Comparison of ENCODE assay signal across 38 cellular contexts in the genomic region with DNA sequence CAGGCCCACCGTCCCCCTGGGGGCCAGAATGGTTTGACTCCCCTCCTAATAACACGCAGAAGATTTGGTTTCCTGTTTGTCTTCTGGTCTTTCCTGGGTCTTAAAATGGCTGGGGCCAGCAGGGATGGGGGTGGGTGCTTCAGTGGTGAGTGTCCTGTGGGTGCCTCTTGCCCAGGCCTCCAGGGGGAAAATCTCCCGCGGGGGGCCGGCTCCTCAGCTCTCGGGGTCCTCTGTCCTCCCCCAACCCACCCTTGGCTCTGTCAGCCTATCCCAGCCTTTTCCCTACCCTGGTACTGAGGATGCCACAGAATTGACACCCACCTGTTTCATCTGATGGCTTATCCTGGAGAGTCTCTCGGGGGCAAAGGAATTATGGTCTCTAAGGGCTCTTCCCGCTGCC. TPM values are rescaled to one million over a fixed set of nuclear protein-coding genes. Genes with fewer than 3 reads are reported as not detected.
"Had no signal": no experiment of that assay in that cellular context is flagged by ENCODE, and none has a peak within 500 bp of the region (broad histone marks: within the 10 kb centered on the region; RNA-seq: fewer than 3 reads in every experiment).

No MANE protein-coding gene starts in this region.

- H3K27me3 Mint-ChIP-seq: activated CD4-positive, alpha-beta T cell treated with anti-CD3 and anti-CD28 coated beads for 36 hours; activated CD4-positive, alpha-beta T cell treated with anti-CD3 and anti-CD28 coated beads, Interleukin-2, amount 10 ng/mL, durations not matched to agents 7 days and 5 days; activated naive CD8-positive, alpha-beta T cell treated with anti-CD3 and anti-CD28 coated beads, Interleukin-2, amount 50 U/mL, for 24 hours had no signal

- H3K4me1 Mint-ChIP-seq: activated CD4-positive, alpha-beta memory T cell treated with anti-CD3 and anti-CD28 coated beads, Interleukin-2, amount 10 ng/mL, durations not matched to agents 7 days and 5 days; activated CD4-positive, alpha-beta T cell treated with anti-CD3 and anti-CD28 coated beads for 36 hours; activated CD4-positive, alpha-beta T cell treated with anti-CD3 and anti-CD28 coated beads, Interleukin-2, amount 10 ng/mL, durations not matched to agents 7 days and 5 days; activated CD8-positive, alpha-beta memory T cell treated with anti-CD3 and anti-CD28 coated beads, Interleukin-2, amount 10 ng/mL, durations not matched to agents 7 days and 5 days; activated naive CD4-positive, alpha-beta T cell treated with anti-CD3 and anti-CD28 coated beads, Interleukin-2, amount 10 ng/mL, durations not matched to agents 7 days and 5 days; activated naive CD4-positive, alpha-beta T cell treated with anti-CD3 and anti-CD28 coated beads, Interleukin-2, amount 50 U/mL, for 24 hours; activated naive CD8-positive, alpha-beta T cell treated with anti-CD3 and anti-CD28 coated beads, Interleukin-2, amount 10 ng/mL, durations not matched to agents 7 days and 5 days; activated naive CD8-positive, alpha-beta T cell treated with anti-CD3 and anti-CD28 coated beads, Interleukin-2, amount 50 U/mL, for 24 hours; brain; central memory CD8-positive, alpha-beta T cell had no signal

- H3K27ac Mint-ChIP-seq: activated CD4-positive, alpha-beta memory T cell treated with anti-CD3 and anti-CD28 coated beads, Interleukin-2, amount 10 ng/mL, durations not matched to agents 7 days and 5 days; activated CD4-positive, alpha-beta T cell treated with anti-CD3 and anti-CD28 coated beads for 36 hours; activated CD4-positive, alpha-beta T cell treated with anti-CD3 and anti-CD28 coated beads, Interleukin-2, amount 10 ng/mL, durations not matched to agents 7 days and 5 days; activated CD8-positive, alpha-beta memory T cell treated with anti-CD3 and anti-CD28 coated beads, Interleukin-2, amount 10 ng/mL, durations not matched to agents 7 days and 5 days; activated CD8-positive, alpha-beta T cell treated with anti-CD3 and anti-CD28 coated beads, Interleukin-2, amount 10 ng/mL, durations not matched to agents 7 days and 5 days; activated naive CD4-positive, alpha-beta T cell treated with anti-CD3 and anti-CD28 coated beads, Interleukin-2, amount 10 ng/mL, durations not matched to agents 7 days and 5 days; activated naive CD4-positive, alpha-beta T cell treated with anti-CD3 and anti-CD28 coated beads, Interleukin-2, amount 50 U/mL, for 24 hours; activated naive CD8-positive, alpha-beta T cell; activated naive CD8-positive, alpha-beta T cell treated with anti-CD3 and anti-CD28 coated beads, Interleukin-2, amount 10 ng/mL, durations not matched to agents 7 days and 5 days; activated naive CD8-positive, alpha-beta T cell treated with anti-CD3 and anti-CD28 coated beads, Interleukin-2, amount 50 U/mL, for 24 hours; activated T-cell treated with anti-CD3 and anti-CD28 coated beads, Interleukin-2, amount 50 U/mL, for 24 hours; activated T-helper 2 cell treated with anti-CD3 and anti-CD28 coated beads, Interferon-gamma antibody, Interleukin-2, Interleukin-4, amounts not matched to agents 10 μg/mL and 5 μg/mL and 100 μg/mL, durations not matched to agents 14 hours and 24 hours and 36 hours; brain; T-helper 2 cell treated with Interferon-gamma antibody and Interleukin-4, amounts not matched to agents 5 μg/mL and 100 μg/mL, for 36 hours; WTC11 had no signal

- H3K27me3 ChIP-seq: ascending aorta, cardiac muscle cell had no signal

- H3K27ac ChIP-seq: ascending aorta, cardiac muscle cell, WERI-Rb-1 had no signal

- H3K4me1 ChIP-seq: ascending aorta had no signal

- DNase-seq: activated CD4-positive, alpha-beta memory T cell treated with anti-CD3 and anti-CD28 coated beads, Interleukin-2, amount 10 ng/mL, durations not matched to agents 7 days and 5 days; activated CD4-positive, alpha-beta T cell treated with anti-CD3 and anti-CD28 coated beads for 1 hour; activated CD4-positive, alpha-beta T cell treated with anti-CD3 and anti-CD28 coated beads for 36 hours; activated CD4-positive, alpha-beta T cell treated with anti-CD3 and anti-CD28 coated beads for 48 hours; activated CD4-positive, alpha-beta T cell treated with anti-CD3 and anti-CD28 coated beads, Interleukin-2, amount 10 ng/mL, durations not matched to agents 7 days and 5 days; activated CD4-positive, alpha-beta T cell treated with anti-CD3 and anti-CD28 coated beads, Interleukin-2, amount 50 U/mL, for 48 hours; activated CD4-positive, CD25-positive, alpha-beta regulatory T cell; activated CD8-positive, alpha-beta memory T cell treated with anti-CD3 and anti-CD28 coated beads for 24 hours; activated CD8-positive, alpha-beta memory T cell treated with anti-CD3 and anti-CD28 coated beads, Interleukin-2, amount 10 ng/mL, durations not matched to agents 7 days and 5 days; activated CD8-positive, alpha-beta memory T cell treated with anti-CD3 and anti-CD28 coated beads, Interleukin-2, amount 50 U/mL, for 48 hours; activated CD8-positive, alpha-beta T cell treated with anti-CD3 and anti-CD28 coated beads, Interleukin-2, amount 10 ng/mL, durations not matched to agents 7 days and 5 days; activated effector memory CD4-positive, alpha-beta T cell treated with Interleukin-2 at 50 U/mL for 16 hours; activated gamma-delta T cell; activated naive CD4-positive, alpha-beta T cell treated with anti-CD3 and anti-CD28 coated beads, Interleukin-2, amount 10 ng/mL, durations not matched to agents 7 days and 5 days; activated naive CD4-positive, alpha-beta T cell treated with Interleukin-2 at 50 U/mL for 16 hours; activated naive CD8-positive, alpha-beta T cell treated with anti-CD3 and anti-CD28 coated beads, Interleukin-2, amount 10 ng/mL, durations not matched to agents 7 days and 5 days; activated naive CD8-positive, alpha-beta T cell treated with anti-CD3 and anti-CD28 coated beads, Interleukin-2, amount 50 U/mL, for 24 hours; activated T-cell treated with anti-CD3 and anti-CD28 coated beads, Interleukin-2, amount 50 U/mL, for 24 hours; activated T-cell treated with anti-CD3 and anti-CD28 coated beads, Interleukin-2, amount 50 U/mL, for 48 hours; amygdala; anterior cingulate cortex; caudate nucleus; cerebellar nuclear complex; T-helper 2 cell; T-helper 9 cell; WERI-Rb-1 had no signal

- H3K4me3 ChIP-seq: ascending aorta, cardiac muscle cell had no signal

- H3K4me3 Mint-ChIP-seq: activated CD4-positive, alpha-beta memory T cell treated with anti-CD3 and anti-CD28 coated beads, Interleukin-2, amount 10 ng/mL, durations not matched to agents 7 days and 5 days; activated CD4-positive, alpha-beta T cell treated with anti-CD3 and anti-CD28 coated beads for 36 hours; activated CD4-positive, alpha-beta T cell treated with anti-CD3 and anti-CD28 coated beads, Interleukin-2, amount 10 ng/mL, durations not matched to agents 7 days and 5 days; activated CD8-positive, alpha-beta memory T cell treated with anti-CD3 and anti-CD28 coated beads, Interleukin-2, amount 10 ng/mL, durations not matched to agents 7 days and 5 days; activated CD8-positive, alpha-beta T cell treated with anti-CD3 and anti-CD28 coated beads, Interleukin-2, amount 10 ng/mL, durations not matched to agents 7 days and 5 days; activated naive CD4-positive, alpha-beta T cell treated with anti-CD3 and anti-CD28 coated beads, Interleukin-2, amount 10 ng/mL, durations not matched to agents 7 days and 5 days; activated naive CD4-positive, alpha-beta T cell treated with anti-CD3 and anti-CD28 coated beads, Interleukin-2, amount 50 U/mL, for 24 hours; activated naive CD8-positive, alpha-beta T cell; activated naive CD8-positive, alpha-beta T cell treated with anti-CD3 and anti-CD28 coated beads, Interleukin-2, amount 10 ng/mL, durations not matched to agents 7 days and 5 days; activated naive CD8-positive, alpha-beta T cell treated with anti-CD3 and anti-CD28 coated beads, Interleukin-2, amount 50 U/mL, for 24 hours; activated T-cell treated with anti-CD3 and anti-CD28 coated beads, Interleukin-2, amount 50 U/mL, for 24 hours; brain; central memory CD8-positive, alpha-beta T cell; T-helper 2 cell treated with Interferon-gamma antibody and Interleukin-4, amounts not matched to agents 5 μg/mL and 100 μg/mL, for 36 hours; WTC11 had no signal

- H3K9me3 ChIP-seq: ascending aorta had no signal

- ATAC-seq: activated CD4-positive, alpha-beta T cell treated with anti-CD3 and anti-CD28 coated beads for 36 hours; activated CD4-positive, CD25-positive, alpha-beta regulatory T cell treated with anti-CD3 and anti-CD28 coated beads, Interleukin-2, amount 50 U/mL, for 24 hours; activated CD8-positive, alpha-beta memory T cell treated with anti-CD3 and anti-CD28 coated beads, Interleukin-2, amount 10 ng/mL, durations not matched to agents 7 days and 5 days; activated CD8-positive, alpha-beta T cell treated with anti-CD3 and anti-CD28 coated beads, Interleukin-2, amount 10 ng/mL, durations not matched to agents 7 days and 5 days; activated naive CD8-positive, alpha-beta T cell treated with anti-CD3 and anti-CD28 coated beads, Interleukin-2, amount 50 U/mL, for 24 hours; WTC11 had no signal

- H3K36me3 Mint-ChIP-seq: activated CD8-positive, alpha-beta memory T cell treated with anti-CD3 and anti-CD28 coated beads, Interleukin-2, amount 10 ng/mL, durations not matched to agents 7 days and 5 days; activated naive CD4-positive, alpha-beta T cell treated with anti-CD3 and anti-CD28 coated beads, Interleukin-2, amount 10 ng/mL, durations not matched to agents 7 days and 5 days; activated naive CD4-positive, alpha-beta T cell treated with anti-CD3 and anti-CD28 coated beads, Interleukin-2, amount 50 U/mL, for 24 hours; activated naive CD8-positive, alpha-beta T cell; activated naive CD8-positive, alpha-beta T cell treated with anti-CD3 and anti-CD28 coated beads, Interleukin-2, amount 10 ng/mL, durations not matched to agents 7 days and 5 days; brain; WTC11 had no signal

- H3K36me3 ChIP-seq: ascending aorta, cardiac muscle cell, WERI-Rb-1 had no signal

RNA-seq across cellular contexts. Expression of a gene that starts 23.8 kb away (rescaled TPM):
- total RNA-seq: activated CD4-positive, alpha-beta memory T cell treated with anti-CD3 and anti-CD28 coated beads, Interleukin-2, amount 10 ng/mL, durations not matched to agents 7 days and 5 days; ascending aorta; bronchial epithelial cell; chondrocyte had no signal

RNA-seq across cellular contexts. Expression of a gene that starts 46.1 kb away (rescaled TPM):
- total RNA-seq: ascending aorta, chondrocyte had no signal
